ENCODE assay signal across 1 cellular context in the genomic region with DNA sequence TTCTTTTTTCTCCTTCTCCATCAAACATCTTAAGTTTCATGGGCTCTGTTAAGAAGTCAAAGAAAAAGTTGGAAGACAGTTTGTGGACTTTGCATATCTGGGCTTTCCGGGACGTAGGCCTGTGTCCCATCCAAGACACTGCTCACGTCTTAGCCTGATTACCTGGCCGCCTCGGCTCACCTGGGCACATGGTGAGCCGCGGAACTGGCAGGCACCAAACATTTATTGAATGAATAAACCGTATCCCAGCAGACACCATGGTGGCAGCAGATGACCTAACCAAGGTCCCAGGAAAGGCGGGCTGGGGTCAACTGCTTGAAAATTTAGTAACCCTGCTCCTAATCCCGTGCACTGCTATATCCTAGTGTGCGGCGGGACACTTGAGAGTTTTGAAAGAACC.
TF ChIP-seq lines count a peak whose summit lies in the region.

No MANE protein-coding gene starts in this region.

TF ChIP-seq in IMR-90, 13 proteins besides CTCF, POLR2A, EP300 and RAD21 (continued from another document):
- TF ChIP-seq MAZ (IDR thresholded peaks at IDR 0.05; ENCODE audit: borderline replicate concordance, low read depth, low read length) (no peak), CEBPB (IDR thresholded peaks at IDR 0.05; ENCODE audit: low read depth, low read length) (no peak), SMC3 (IDR thresholded peaks at IDR 0.05; ENCODE audit: low read depth, low read length) (no peak), FOS (IDR thresholded peaks at IDR 0.05; ENCODE audit: low read depth, low read length) (no peak), RCOR1 (IDR thresholded peaks at IDR 0.05; ENCODE audit: insufficient replicate concordance, low read length) (no peak)
- TF ChIP-seq, protein P1, sequence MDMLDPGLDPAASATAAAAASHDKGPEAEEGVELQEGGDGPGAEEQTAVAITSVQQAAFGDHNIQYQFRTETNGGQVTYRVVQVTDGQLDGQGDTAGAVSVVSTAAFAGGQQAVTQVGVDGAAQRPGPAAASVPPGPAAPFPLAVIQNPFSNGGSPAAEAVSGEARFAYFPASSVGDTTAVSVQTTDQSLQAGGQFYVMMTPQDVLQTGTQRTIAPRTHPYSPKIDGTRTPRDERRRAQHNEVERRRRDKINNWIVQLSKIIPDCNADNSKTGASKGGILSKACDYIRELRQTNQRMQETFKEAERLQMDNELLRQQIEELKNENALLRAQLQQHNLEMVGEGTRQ (IDR thresholded peaks at IDR 0.05; ENCODE audit: low read depth, low read length) = no peak
